11 cellular contexts compared by ENCODE assay signal in genomic region chr4:155777971-155778710, GRCh38. TPM values are rescaled to one million over a fixed set of nuclear protein-coding genes. Genes with fewer than 3 reads are reported as not detected.
DNase-seq lines count a peak whose midpoint lies in the region; ATAC-seq and TF ChIP-seq lines count a peak whose summit lies in the region.
"Had no signal": no experiment of that assay in that cellular context is flagged by ENCODE, and none has a peak within 500 bp of the region (broad histone marks: within the 10 kb centered on the region; RNA-seq: fewer than 3 reads in every experiment).

No MANE protein-coding gene starts in this region.

- peaks cover 3 to 4% of the 10 kb centered on the region in 2 donors for H3K4me1 ChIP-seq in lung (ENCODE audit: control insufficient read depth in 2 of 2, insufficient read depth in 2 of 2, low read length in 2 of 2)
- peaks cover 17% of the 10 kb centered on the region for H3K4me1 ChIP-seq in upper lobe of right lung
- no peaks in the 10 kb centered on the region for H3K4me1 ChIP-seq in PC-9 (replicated peaks; ENCODE audit: insufficient read depth)

- no peak overlapping the region for H3K4me3 Mint-ChIP-seq in naive thymus-derived CD8-positive, alpha-beta T cell
- H3K4me3 Mint-ChIP-seq: T-helper 1 cell treated with Interleukin-12 subunit alpha and Interleukin-12 subunit beta and Interleukin-4 antibody, amounts not matched to agents 30 μg/mL and 1 μg/mL, for 36 hours had no signal

- DNase-seq in MG63 = peak; percentile 14
- DNase-seq in dorsolateral prefrontal cortex = no peak
- no peak for DNase-seq in lung (ENCODE audit: low spot score)
- DNase-seq in upper lobe of right lung = no peak
- no peak for DNase-seq in naive thymus-derived CD8-positive, alpha-beta T cell
- no peak for DNase-seq in MV-4-11 (lab: John Stamatoyannopoulos, UW)
- no peak for DNase-seq in PC-9
- DNase-seq: activated CD4-positive, alpha-beta T cell treated with anti-CD3 and anti-CD28 coated beads, Interleukin-2, amount 50 U/mL, for 48 hours; NCI-H1105 treated with DMSO at 0.1 percent for 48 hours; stimulated activated naive CD8-positive, alpha-beta T cell treated with anti-CD3 and anti-CD28 coated beads, Interleukin-15, Interleukin-2, amounts not matched to agents 100 U/mL and 50 U/mL, for 24 hours had no signal

- peaks cover 0 to 5% (median 2%) of the 10 kb centered on the region in 5 donors for H3K27me3 Mint-ChIP-seq in naive thymus-derived CD8-positive, alpha-beta T cell

- no TSS peak for BruUV-seq in PC-9 (replicated peaks; lab: Mats Ljungman, UMichigan)

- no peak overlapping the region for H3K4me2 ChIP-seq in PC-9

- H3K27me3 ChIP-seq in MG63 (no peaks in the 10 kb centered on the region), dorsolateral prefrontal cortex (no peaks in the 10 kb centered on the region), lung (ENCODE audit: control insufficient read depth, insufficient read depth) (no peaks in the 10 kb centered on the region), upper lobe of right lung (no peaks in the 10 kb centered on the region), PC-9 (ENCODE audit: insufficient read depth, low read depth) (no peaks in the 10 kb centered on the region)

- no peaks in the 10 kb centered on the region for H3K9me3 Mint-ChIP-seq in naive thymus-derived CD8-positive, alpha-beta T cell
- H3K9me3 Mint-ChIP-seq: T-helper 1 cell treated with Interleukin-12 subunit alpha and Interleukin-12 subunit beta and Interleukin-4 antibody, amounts not matched to agents 30 μg/mL and 1 μg/mL, for 36 hours had no signal

- H3K36me3 ChIP-seq in MG63 = no peaks in the 10 kb centered on the region
- H3K36me3 ChIP-seq in lung (ENCODE audit: control insufficient read depth in 2 of 2, insufficient read depth in 2 of 2, low read length in 2 of 2) = no peaks in the 10 kb centered on the region
- H3K36me3 ChIP-seq in upper lobe of right lung = no peaks in the 10 kb centered on the region
- H3K36me3 ChIP-seq in PC-9 (ENCODE audit: low read depth) = no peaks in the 10 kb centered on the region

- H3K9me3 ChIP-seq in MG63 = no peaks in the 10 kb centered on the region
- H3K9me3 ChIP-seq in lung (ENCODE audit: control insufficient read depth in 2 of 2, insufficient read depth in 1 of 2, low read length in 1 of 2) = no peaks in the 10 kb centered on the region
- H3K9me3 ChIP-seq in upper lobe of right lung = no peaks in the 10 kb centered on the region
- no peaks in the 10 kb centered on the region for H3K9me3 ChIP-seq in PC-9 (ENCODE audit: insufficient read depth, low read depth)

- intact Hi-C loops in dorsolateral prefrontal cortex (cut with DNase I) = no loop called here
- intact Hi-C loops in upper lobe of right lung (cut with DNase I) = no loop called here
- intact Hi-C loops in PC-9 (cut with micrococcal nuclease; ENCODE audit: unreplicated experiment) = no loop called here

- TF ChIP-seq CTCF in dorsolateral prefrontal cortex (IDR thresholded peaks at IDR 0.05 in 54 of 56, conservative IDR thresholded peaks at IDR 0.05 in 2 of 56; ENCODE audit: low read depth in 1 of 56, partially characterized antibody in 56 of 56) (no peak), lung (IDR thresholded peaks at IDR 0.05; ENCODE audit: control extremely low read depth, extremely low read depth) (no peak), upper lobe of right lung (IDR thresholded peaks at IDR 0.05) (no peak), PC-9 (conservative IDR thresholded peaks at IDR 0.05) (no peak)

- WGBS in lung, 2 donors = 43 to 69% methylated on average over 3 of the region's 3 CpGs

- no peaks in the 10 kb centered on the region for H4K20me1 ChIP-seq in PC-9 (ENCODE audit: insufficient read depth)

- POLR2A ChIA-PET in naive thymus-derived CD8-positive, alpha-beta T cell (lab: Charles Lee) = no interaction called here
- POLR2A ChIA-PET in PC-9 (lab: Charles Lee; ENCODE audit: unreplicated experiment) = no interaction called here

- peak; percentile 19 for ATAC-seq in lung (ENCODE audit: insufficient read depth, low FRiP score)
- peak; percentile 53 for ATAC-seq in upper lobe of right lung
- ATAC-seq in naive thymus-derived CD8-positive, alpha-beta T cell = no peak
- ATAC-seq: stimulated activated naive CD8-positive, alpha-beta T cell treated with anti-CD3 and anti-CD28 coated beads, Interleukin-15, Interleukin-2, amounts not matched to agents 100 U/mL and 50 U/mL, for 24 hours had no signal

- no peaks in the 10 kb centered on the region for H3F3A ChIP-seq in PC-9 (ENCODE audit: insufficient read depth, low read depth)

- no peak overlapping the region for H3K27ac Mint-ChIP-seq in naive thymus-derived CD8-positive, alpha-beta T cell
- H3K27ac Mint-ChIP-seq: T-helper 1 cell treated with Interleukin-12 subunit alpha and Interleukin-12 subunit beta and Interleukin-4 antibody, amounts not matched to agents 30 μg/mL and 1 μg/mL, for 36 hours had no signal

- no peak overlapping the region for H2AFZ ChIP-seq in PC-9

- no peaks in the 10 kb centered on the region for H3K4me1 Mint-ChIP-seq in naive thymus-derived CD8-positive, alpha-beta T cell

- H3K36me3 Mint-ChIP-seq in naive thymus-derived CD8-positive, alpha-beta T cell = no peaks in the 10 kb centered on the region

- CTCF ChIA-PET in PC-9 (lab: Charles Lee) = no interaction called here

- H3K79me2 ChIP-seq in PC-9 (ENCODE audit: low read depth) = no peaks in the 10 kb centered on the region

- no peaks in the 10 kb centered on the region for H3K9me2 ChIP-seq in PC-9 (ENCODE audit: insufficient read depth)

- H3K27ac ChIP-seq in dorsolateral prefrontal cortex (peak overlapping the region in 46 of 59 donors; percentile 1 to 83 (median 55)), lung (ENCODE audit: low read depth in 1 of 2, low read length in 1 of 2) (no peak overlapping the region), upper lobe of right lung (peak overlapping the region; percentile 59), PC-9 (no peak overlapping the region)

- H3K4me3 ChIP-seq in MG63 (no peak overlapping the region), dorsolateral prefrontal cortex (no peak overlapping the region), lung (no peak overlapping the region), upper lobe of right lung (no peak overlapping the region), PC-9 (no peak overlapping the region)

RNA-seq across cellular contexts. Expression of gene GUCY1B1, which starts 19.3 kb away (rescaled TPM):
- total RNA-seq in MG63 (2014; rRNA removed; shearing (Covaris generic); ENCODE audit: low replicate concordance) = 0.92 and 1.5 TPM in 2 replicates
- 100 to 1,000 TPM in 56 of 120 experiments, 10 to 100 TPM in 64; 31.4 to 153 (median 98.2) TPM for total RNA-seq in dorsolateral prefrontal cortex
- 10 to 100 TPM; 16.5 to 36.9 TPM for total RNA-seq in lung
- 10 to 100 TPM in 1 of 2 donors, 1 to 10 TPM in 1; 9.4 to 10.2 TPM for polyA plus RNA-seq in lung
- total RNA-seq in upper lobe of right lung = 21.9 TPM
- not detected for total RNA-seq in naive thymus-derived CD8-positive, alpha-beta T cell
- not detected for polyA plus RNA-seq in naive thymus-derived CD8-positive, alpha-beta T cell
- 0.38 and 0.39 TPM in 2 replicates for total RNA-seq in PC-9 (2021)

Comparison
In these comparisons a context has a peak if more than half of its experiments do, and no peak if none do; other contexts are left out.
1. H3K27ac ChIP-seq: peak in dorsolateral prefrontal cortex (46 of 59) and upper lobe of right lung (single experiment); none in lung (0 of 2) and PC-9 (single experiment).
2. ATAC-seq: peak in lung (single experiment) and upper lobe of right lung (single experiment); none in naive thymus-derived CD8-positive, alpha-beta T cell (0 of 2).